Comparison of ENCODE assay signal across 21 cellular contexts in the genomic region with DNA sequence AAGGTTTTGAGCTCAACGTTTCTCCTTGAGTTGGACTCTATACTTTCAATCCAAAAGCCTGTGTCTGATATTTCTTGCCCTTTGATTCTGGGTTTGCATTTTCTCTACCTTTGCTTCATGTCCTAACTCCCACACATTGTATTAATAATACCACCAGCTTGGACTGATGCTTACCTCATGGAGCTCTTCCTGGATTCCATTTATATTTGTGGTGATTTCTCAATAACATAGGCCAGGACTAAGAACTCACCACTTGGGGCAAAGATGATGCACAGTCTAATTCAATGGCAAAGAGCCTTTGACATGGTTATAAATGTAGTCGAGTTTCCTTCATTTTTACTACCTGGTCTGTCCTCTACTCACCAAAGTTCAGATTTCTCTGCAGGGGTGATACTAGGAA. TPM values are rescaled to one million over a fixed set of nuclear protein-coding genes. Genes with fewer than 3 reads are reported as not detected.
DNase-seq lines count a peak whose midpoint lies in the region; ATAC-seq, FAIRE-seq and TF ChIP-seq lines count a peak whose summit lies in the region.
"Had no signal": no experiment of that assay in that cellular context is flagged by ENCODE, and none has a peak within 500 bp of the region (broad histone marks: within the 10 kb centered on the region; RNA-seq: fewer than 3 reads in every experiment).

No MANE protein-coding gene starts in this region.

- H3K36me3 ChIP-seq in GM23248 (ENCODE audit: low read depth), result no peaks in the 10 kb centered on the region
- H3K36me3 ChIP-seq in bronchial epithelial cell (ENCODE audit: control insufficient read depth, insufficient read depth, low read length), result no peaks in the 10 kb centered on the region
- H3K36me3 ChIP-seq: BE2C, SJSA1 had no signal

- H3K9me3 Mint-ChIP-seq in progenitor cell of endocrine pancreas (ENCODE audit: low read depth), result no peaks in the 10 kb centered on the region
- H3K9me3 Mint-ChIP-seq: CD8-positive, alpha-beta T cell; H9 had no signal

- no peak overlapping the region for H3K9ac ChIP-seq in GM23248

- H3K4me3 Mint-ChIP-seq in progenitor cell of endocrine pancreas (ENCODE audit: low read depth), result no peak overlapping the region
- H3K4me3 Mint-ChIP-seq: CD8-positive, alpha-beta T cell; H9; IgD-negative memory B cell had no signal

- intact Hi-C loops in Right ventricle myocardium inferior (cut with DNase I), result no loop called here

- H3K9me3 ChIP-seq in GM23248 (ENCODE audit: low read depth), result no peaks in the 10 kb centered on the region
- H3K9me3 ChIP-seq: BE2C, SJSA1 had no signal

- H3K27ac Mint-ChIP-seq in progenitor cell of endocrine pancreas, result no peak overlapping the region
- H3K27ac Mint-ChIP-seq: CD8-positive, alpha-beta T cell; IgD-negative memory B cell had no signal

- peaks cover 4% of the 10 kb centered on the region for H3K4me1 ChIP-seq in GM23248 (ENCODE audit: insufficient read depth)
- H3K4me1 ChIP-seq: BE2C, SJSA1 had no signal

- peaks cover 5% of the 10 kb centered on the region for H3K27me3 Mint-ChIP-seq in progenitor cell of endocrine pancreas
- H3K27me3 Mint-ChIP-seq: IgD-negative memory B cell had no signal

- H3K27me3 ChIP-seq in GM23248 (replicated peaks; ENCODE audit: insufficient read depth), result no peaks in the 10 kb centered on the region
- no peaks in the 10 kb centered on the region for H3K27me3 ChIP-seq in bronchial epithelial cell (ENCODE audit: control insufficient read depth, insufficient read depth, low read length)
- H3K27me3 ChIP-seq: BE2C, SJSA1 had no signal

- H3K4me1 Mint-ChIP-seq in progenitor cell of endocrine pancreas (ENCODE audit: low read depth), result no peaks in the 10 kb centered on the region
- H3K4me1 Mint-ChIP-seq: IgD-negative memory B cell had no signal

- H3K79me2 ChIP-seq in GM23248 (ENCODE audit: insufficient read depth), result no peaks in the 10 kb centered on the region

- DNase-seq in AG09309 (ENCODE audit: low read depth) (peak; percentile 21), GM23248 (peak; percentile 53), bronchial epithelial cell (ENCODE audit: low read depth) (peak; percentile 66), iris pigment epithelial cell (ENCODE audit: low read depth) (peak; percentile 50), progenitor cell of endocrine pancreas (ENCODE audit: low spot score, unreplicated experiment) (no peak), NCI-H1417 (lab: John Stamatoyannopoulos, UW) (no peak), Right ventricle myocardium inferior (ENCODE audit: missing footprints) (no peak)
- DNase-seq: BE2C; CD8-positive, alpha-beta T cell; DND-41; H9; NCI-H146; NCI-H2081 treated with DMSO at 0.1 percent for 48 hours; NCI-H2227 treated with DMSO at 0.1 percent for 48 hours; NCI-H526; NK-92 treated with Interleukin-12 subunit alpha and Interleukin-12 subunit beta, amount 100 ng/mL, for 24 hours had no signal

- H3K4me2 ChIP-seq in GM23248 (ENCODE audit: unreplicated experiment), result no peak overlapping the region

- no peak overlapping the region for H2AFZ ChIP-seq in GM23248

- in situ Hi-C loops in GM23248 (cut with MboI), result no loop called here

- WGBS in GM23248 (ENCODE audit: low coverage in 1 of 2, low lambda C conversion rate in 2 of 2, missing lambda C conversion rate in 2 of 2), 2 experiments, result 50 to 51% methylated on average over 2 of the region's 2 CpGs

- H3K4me3 ChIP-seq in AG09309 (ENCODE audit: control insufficient read depth, low read depth, low read length) (no peak overlapping the region), GM23248 (no peak overlapping the region), bronchial epithelial cell (ENCODE audit: low read depth, low read length) (no peak overlapping the region)
- H3K4me3 ChIP-seq: SJSA1 had no signal

- no peak overlapping the region for H3K27ac ChIP-seq in GM23248
- H3K27ac ChIP-seq: RWPE1, SJSA1 had no signal

- H3K36me3 Mint-ChIP-seq in progenitor cell of endocrine pancreas (ENCODE audit: insufficient read depth), result no peaks in the 10 kb centered on the region
- H3K36me3 Mint-ChIP-seq: CD8-positive, alpha-beta T cell; IgD-negative memory B cell had no signal

- ATAC-seq in HG03460 (IDR thresholded peaks at IDR 0.05; ENCODE audit: unreplicated experiment) (no peak), Right ventricle myocardium inferior (no peak)
- ATAC-seq: CD8-positive, alpha-beta T cell had no signal

- H3F3A ChIP-seq in GM23248 (ENCODE audit: insufficient read depth), result no peaks in the 10 kb centered on the region

- FAIRE-seq in bronchial epithelial cell (lab: Jason Lieb, UNC), result no peak
- FAIRE-seq: A204.1 had no signal

- no peaks in the 10 kb centered on the region for H3K9me2 ChIP-seq in GM23248 (ENCODE audit: insufficient read depth)

- H4K20me1 ChIP-seq in GM23248 (ENCODE audit: insufficient read depth), result no peaks in the 10 kb centered on the region

- TF ChIP-seq CTCF in AG09309 (IDR thresholded peaks at IDR 0.05; ENCODE audit: control insufficient read depth, insufficient read depth, low read depth, low read length, missing control alignments), result peak; percentile 10
- no peak for TF ChIP-seq CTCF in bronchial epithelial cell (IDR thresholded peaks at IDR 0.05; ENCODE audit: insufficient read depth, low read length, severe bottlenecking)
- TF ChIP-seq CTCF in progenitor cell of endocrine pancreas (IDR thresholded peaks at IDR 0.05; ENCODE audit: unreplicated experiment), result no peak

RNA-seq across cellular contexts. Expression of gene EFNA5, which starts 27.5 kb away (rescaled TPM):
- 0.86 TPM in 1 of 2 replicates, not detected in the other for total RNA-seq in GM23248 (2014; rRNA removed; shearing (Covaris generic))
- 0.64 and 0.85 TPM in 2 replicates for polyA plus RNA-seq in GM23248 (2016; fragmentation: Nextera tagmentation; extraction: Ambion mirVana)
- total RNA-seq in bronchial epithelial cell (3.9 and 5.9 TPM in 2 replicates), progenitor cell of endocrine pancreas (12.0 and 16.7 TPM in 2 replicates), Right ventricle myocardium inferior (28.5 TPM)
- total RNA-seq: CD8-positive, alpha-beta T cell had no signal
- polyA plus RNA-seq: IgD-negative memory B cell had no signal

Comparison
In these comparisons a context has a peak if more than half of its experiments do, and no peak if none do; other contexts are left out.
1. DNase-seq: peak in AG09309 (single experiment), GM23248 (single experiment), bronchial epithelial cell (single experiment) and iris pigment epithelial cell (single experiment); none in progenitor cell of endocrine pancreas (single experiment), NCI-H1417 (0 of 3) and Right ventricle myocardium inferior (single experiment).